Comparison of ENCODE assay signal across 25 cellular contexts in genomic region chr1:71695084-71695483, GRCh38.
"Had no signal": no experiment of that assay in that cellular context is flagged by ENCODE, and none has a peak within 500 bp of the region (broad histone marks: within the 10 kb centered on the region; RNA-seq: fewer than 3 reads in every experiment).

No MANE protein-coding gene starts in this region.

- H3K4me1 ChIP-seq: stomach, suprapubic skin, testis, thyroid gland, tibial artery, upper lobe of left lung, upper lobe of right lung, uterus, vagina had no signal

- H3K9me3 ChIP-seq: stomach, suprapubic skin, testis, thoracic aorta, thyroid gland, tibial artery, tibial nerve, transverse colon, upper lobe of left lung, upper lobe of right lung, uterus, vagina had no signal

- H3K4me3 ChIP-seq: stomach, suprapubic skin, testis, thoracic aorta, thyroid gland, tibial artery, tibial nerve, transverse colon, upper lobe of left lung, upper lobe of right lung, uterus, vagina had no signal

- DNase-seq: stimulated activated CD4-positive, alpha-beta T cell treated with anti-CD3 and anti-CD28 coated beads, Interleukin-2, amount 100 ng/mL, for 48 hours; stimulated activated CD4-positive, alpha-beta T cell treated with anti-CD3 and anti-CD28 coated beads, Interleukin-4, amount 100 ng/mL, for 1 hour; stimulated activated CD4-positive, alpha-beta T cell treated with anti-CD3 and anti-CD28 coated beads, Interleukin-4, amount 100 ng/mL, for 24 hours; stimulated activated CD4-positive, alpha-beta T cell treated with anti-CD3 and anti-CD28 coated beads, Interleukin-4, amount 100 ng/mL, for 4 hours; stimulated activated CD8-positive, alpha-beta memory T cell treated with anti-CD3 and anti-CD28 coated beads, Interleukin-4, amount 100 ng/mL, for 48 hours; stimulated activated naive B cell treated with anti-CD40 and anti-IgM and Interleukin-4, amounts not matched to agents 10 μg/mL and 1 μg/mL and 100 μg/mL, for 72 hours; stimulated activated naive CD4-positive, alpha-beta T cell; stimulated activated naive CD4-positive, alpha-beta T cell treated with Interleukin-2 at 50 U/mL for 16 hours; stimulated activated naive CD8-positive, alpha-beta T cell treated with anti-CD3 and anti-CD28 coated beads, Interleukin-15, amount 100 ng/mL, for 72 hours; stimulated activated naive CD8-positive, alpha-beta T cell treated with anti-CD3 and anti-CD28 coated beads, Interleukin-15, Interleukin-2, amounts not matched to agents 100 U/mL and 50 U/mL, for 24 hours; stomach; substantia nigra; testis; thyroid gland; tibial artery; transverse colon; upper lobe of left lung; upper lobe of right lung; uterus had no signal

- H3K36me3 ChIP-seq: stomach, suprapubic skin, thoracic aorta, thyroid gland, tibial artery, tibial nerve, transverse colon, upper lobe of left lung, upper lobe of right lung, uterus, vagina had no signal

- ATAC-seq: stimulated activated effector memory CD8-positive, alpha-beta T cell treated with anti-CD3 and anti-CD28 coated beads, Interleukin-12 subunit alpha, Interleukin-12 subunit beta, amount 100 ng/mL, for 72 hours; stimulated activated memory B cell treated with anti-CD40 and anti-IgM and Interleukin-4, amounts not matched to agents 10 μg/mL and 1 μg/mL and 100 μg/mL, for 72 hours; stimulated activated naive B cell treated with anti-CD40 and anti-IgM and Interleukin-4, amounts not matched to agents 10 μg/mL and 1 μg/mL and 100 μg/mL, for 72 hours; stimulated activated naive CD8-positive, alpha-beta T cell treated with anti-CD3 and anti-CD28 coated beads, Interleukin-15, amount 100 ng/mL, for 72 hours; stimulated activated naive CD8-positive, alpha-beta T cell treated with anti-CD3 and anti-CD28 coated beads, Interleukin-15, Interleukin-2, amounts not matched to agents 100 U/mL and 50 U/mL, for 24 hours; upper lobe of right lung had no signal

- H3K27me3 ChIP-seq: stomach, suprapubic skin, testis, thyroid gland, tibial artery, tibial nerve, transverse colon, upper lobe of left lung, upper lobe of right lung, uterus, vagina had no signal

- H3K27ac ChIP-seq: stomach, suprapubic skin, testis, thoracic aorta, thyroid gland, tibial artery, tibial nerve, transverse colon, upper lobe of left lung, upper lobe of right lung, uterus, vagina had no signal
